7 cellular contexts compared by ENCODE assay signal in genomic region chr18:63155910-63156773, GRCh38.
A peak's percentile ranks its signal among the peaks of the same experiment; 100 is the strongest.
DNase-seq lines count a peak whose midpoint lies in the region; ATAC-seq and TF ChIP-seq lines count a peak whose summit lies in the region.

No MANE protein-coding gene starts in this region.

- H3K4me1 ChIP-seq in DOHH2 (ENCODE audit: control insufficient read depth, low read length) (peaks cover 99% of the 10 kb centered on the region), Loucy (ENCODE audit: insufficient read depth, low read length, poor library complexity, severe bottlenecking) (peaks cover 45% of the 10 kb centered on the region), breast epithelium (peaks cover 0 to 22% of the 10 kb centered on the region in 2 donors), gastrocnemius medialis (peaks cover 33 to 40% of the 10 kb centered on the region in 2 donors)

- H3K9me3 ChIP-seq in DOHH2 (ENCODE audit: control insufficient read depth, insufficient read depth, low read length) (no peaks in the 10 kb centered on the region), Loucy (ENCODE audit: insufficient read depth, low read depth, low read length) (no peaks in the 10 kb centered on the region), breast epithelium (no peaks in the 10 kb centered on the region), gastrocnemius medialis (no peaks in the 10 kb centered on the region)

- peaks cover 33% of the 10 kb centered on the region for H3F3A ChIP-seq in DOHH2 (ENCODE audit: control insufficient read depth, insufficient read depth)
- no peaks in the 10 kb centered on the region for H3F3A ChIP-seq in Loucy (ENCODE audit: low read depth)

- TF ChIP-seq CTCF in DOHH2 (IDR thresholded peaks at IDR 0.05; ENCODE audit: low read depth, low read length, poor library complexity, severe bottlenecking) (no peak), Loucy (conservative IDR thresholded peaks at IDR 0.05; ENCODE audit: low read length) (no peak), breast epithelium (IDR thresholded peaks at IDR 0.05) (no peak), gastrocnemius medialis (IDR thresholded peaks at IDR 0.05 in 4 of 5, conservative IDR thresholded peaks at IDR 0.05 in 1 of 5) (no peak), GM13977 (IDR thresholded peaks at IDR 0.05; ENCODE audit: extremely low read depth, insufficient read depth, missing control alignments) (no peak)

- peak overlapping the region; percentile 73 for H3K4me3 ChIP-seq in DOHH2 (ENCODE audit: low read length)
- H3K4me3 ChIP-seq in Loucy (ENCODE audit: low read length, poor library complexity, severe bottlenecking): no peak overlapping the region
- H3K4me3 ChIP-seq in breast epithelium: peak overlapping the region in 1 of 3 donors; percentile 22
- H3K4me3 ChIP-seq in gastrocnemius medialis: peak overlapping the region in 1 of 4 donors; percentile 42

- ATAC-seq in gastrocnemius medialis: peak; percentile 5 to 16
- no peak for ATAC-seq in HG03095 (IDR thresholded peaks at IDR 0.05; ENCODE audit: unreplicated experiment)

- TF ChIP-seq POLR2A in breast epithelium (IDR thresholded peaks at IDR 0.05) (no peak), gastrocnemius medialis (IDR thresholded peaks at IDR 0.05) (no peak)

- H3K27me3 ChIP-seq in DOHH2 (ENCODE audit: control insufficient read depth, low read length) (no peaks in the 10 kb centered on the region), Loucy (ENCODE audit: insufficient read depth, low read length, poor library complexity, severe bottlenecking) (no peaks in the 10 kb centered on the region), breast epithelium (no peaks in the 10 kb centered on the region), gastrocnemius medialis (no peaks in the 10 kb centered on the region)

- no peak for DNase-seq in breast epithelium (ENCODE audit: low spot score in 2 of 2)
- DNase-seq in gastrocnemius medialis: peak in 1 of 2 donors; percentile 38
- DNase-seq in dermis blood vessel endothelial cell: no peak
- DNase-seq in GM13977 (ENCODE audit: low spot score): no peak

- H3K9me2 ChIP-seq in DOHH2 (replicated peaks; ENCODE audit: control insufficient read depth, low read length): no peaks in the 10 kb centered on the region
- no peaks in the 10 kb centered on the region for H3K9me2 ChIP-seq in Loucy (replicated peaks; ENCODE audit: low read depth, low read length)

- H3K36me3 ChIP-seq in DOHH2 (ENCODE audit: control insufficient read depth, low read length) (peaks cover 82% of the 10 kb centered on the region), Loucy (ENCODE audit: insufficient read depth, low read length) (no peaks in the 10 kb centered on the region), breast epithelium (no peaks in the 10 kb centered on the region), gastrocnemius medialis (no peaks in the 10 kb centered on the region)

- no peaks in the 10 kb centered on the region for H4K20me1 ChIP-seq in DOHH2 (ENCODE audit: control insufficient read depth, insufficient read depth, low read depth, low read length)
- H4K20me1 ChIP-seq in Loucy (ENCODE audit: insufficient read depth, low read length, poor library complexity, severe bottlenecking): no peaks in the 10 kb centered on the region

- H3K9ac ChIP-seq in Loucy (ENCODE audit: low read depth, low read length, poor library complexity, severe bottlenecking): peak overlapping the region; percentile 22

- in situ Hi-C loops in gastrocnemius medialis (cut with MboI; ENCODE audit: low sequenced_read_pairs in 4 of 4): loop anchor here in 1 of 4 donors (10.0 kb wide), 1 partner anchor 99 kb away; no protein-coding TSS in a partner anchor
- in situ Hi-C loops in GM13977 (cut with MboI; ENCODE audit: low pct_unique_long_range_greater_than_20kb, low sequenced_read_pairs, unreplicated experiment): loop anchor here (10.0 kb wide), 1 partner anchor 159 kb away; the partner anchor contains the start of gene BCL2

- peaks cover 98% of the 10 kb centered on the region for H3K79me2 ChIP-seq in DOHH2 (ENCODE audit: control insufficient read depth, low read length)
- H3K79me2 ChIP-seq in Loucy (ENCODE audit: insufficient read depth, low read length): peaks cover 52% of the 10 kb centered on the region

- H3K27ac ChIP-seq in DOHH2 (ENCODE audit: low read depth, low read length) (peak overlapping the region; percentile 94), breast epithelium (peak overlapping the region; percentile 84 to 88), gastrocnemius medialis (peak overlapping the region; percentile 60 to 82 (median 64))

- intact Hi-C loops in breast epithelium (cut with DNase I; ENCODE audit: low total_unique reads) (no loop called here), gastrocnemius medialis (cut with DNase I; ENCODE audit: low total_unique reads) (loop anchor here (1.0 to 10.0 kb wide), 3 partner anchors 25 to 141 kb away; no protein-coding TSS in a partner anchor)

- no peak overlapping the region for H2AFZ ChIP-seq in Loucy (ENCODE audit: low read length)

- H3K4me2 ChIP-seq in DOHH2 (ENCODE audit: low read length): peak overlapping the region; percentile 92
- no peak overlapping the region for H3K4me2 ChIP-seq in Loucy (ENCODE audit: low read depth, low read length, poor library complexity, severe bottlenecking)
